ENCODE assay signal across 19 cellular contexts in genomic region chr10:30833625-30833970, GRCh38.
DNase-seq lines count a peak whose midpoint lies in the region; ATAC-seq and TF ChIP-seq lines count a peak whose summit lies in the region.
"Had no signal": no experiment of that assay in that cellular context is flagged by ENCODE, and none has a peak within 500 bp of the region (broad histone marks: within the 10 kb centered on the region; RNA-seq: fewer than 3 reads in every experiment).

No MANE protein-coding gene starts in this region.

- H3K18ac ChIP-seq in neuronal stem cell (ENCODE audit: low read length), result peak overlapping the region; percentile 89

- H2AFZ ChIP-seq in neuronal stem cell (ENCODE audit: low read length), result no peak overlapping the region

- peak overlapping the region; percentile 76 for H4K91ac ChIP-seq in neuronal stem cell (ENCODE audit: low read depth, low read length, poor library complexity)

- no peaks in the 10 kb centered on the region for H3K36me3 Mint-ChIP-seq in endothelial cell (ENCODE audit: low read depth, unreplicated experiment)
- H3K36me3 Mint-ChIP-seq: CD4-positive, alpha-beta memory T cell had no signal

- H3K79me1 ChIP-seq in neuronal stem cell (ENCODE audit: low read depth, low read length), result no peaks in the 10 kb centered on the region

- H2AK5ac ChIP-seq in neuronal stem cell (ENCODE audit: low read depth, low read length), result peak overlapping the region; percentile 72

- H3K4ac ChIP-seq in neuronal stem cell (ENCODE audit: low read length), result no peak overlapping the region

- H3K4me2 ChIP-seq in neuronal stem cell (ENCODE audit: insufficient read depth, low read length, poor library complexity, severe bottlenecking), result no peak overlapping the region

- H3K27ac Mint-ChIP-seq in endothelial cell (ENCODE audit: unreplicated experiment), result no peak overlapping the region

- 91 to 94% methylated on average over 5 of the region's 5 CpGs for WGBS in heart right ventricle, 2 donors
- WGBS in neuronal stem cell (ENCODE audit: extremely low coverage in 2 of 2, insufficient read length in 2 of 2, insufficient replicate concordance in 1 of 2), 2 donors, result no CpG with 5 or more reads among the region's 5 CpGs

- no peak for ATAC-seq in heart right ventricle
- ATAC-seq: GM12878, Panc1 had no signal

- H3K27ac ChIP-seq in cardiac muscle cell, result no peak overlapping the region
- H3K27ac ChIP-seq in heart right ventricle, result no peak overlapping the region
- peak overlapping the region; percentile 82 for H3K27ac ChIP-seq in neuronal stem cell (replicated peaks; ENCODE audit: low read length)
- H3K27ac ChIP-seq in uterus, result peak overlapping the region; percentile 33 to 42
- H3K27ac ChIP-seq in brain microvascular endothelial cell, result no peak overlapping the region
- H3K27ac ChIP-seq: 22Rv1, HL-60 had no signal

- H3K4me3 Mint-ChIP-seq in endothelial cell (ENCODE audit: unreplicated experiment), result no peak overlapping the region
- H3K4me3 Mint-ChIP-seq: CD4-positive, alpha-beta memory T cell had no signal

- H2BK12ac ChIP-seq in neuronal stem cell (ENCODE audit: low read length), result no peak overlapping the region

- no peak overlapping the region for H2BK15ac ChIP-seq in neuronal stem cell (ENCODE audit: low read length)

- peaks cover 12% of the 10 kb centered on the region for H3K4me1 ChIP-seq in cardiac muscle cell (ENCODE audit: low read depth)
- H3K4me1 ChIP-seq in heart right ventricle, result peaks cover 0 to 5% (median 3%) of the 10 kb centered on the region in 9 donors
- peaks cover 0 to 23% of the 10 kb centered on the region in 2 donors for H3K4me1 ChIP-seq in neuronal stem cell (ENCODE audit: control insufficient read depth in 2 of 2, insufficient read depth in 1 of 2, low read depth in 1 of 2, low read length in 2 of 2)
- peaks cover 4 to 5% of the 10 kb centered on the region in 2 donors for H3K4me1 ChIP-seq in uterus

- no peak overlapping the region for H3K4me3 ChIP-seq in cardiac muscle cell
- no peak overlapping the region for H3K4me3 ChIP-seq in heart right ventricle
- H3K4me3 ChIP-seq in neuronal stem cell (ENCODE audit: low read length in 2 of 2), result no peak overlapping the region
- H3K4me3 ChIP-seq in uterus, result no peak overlapping the region
- no peak overlapping the region for H3K4me3 ChIP-seq in brain microvascular endothelial cell (ENCODE audit: low read depth, low read length)
- H3K4me3 ChIP-seq: GM12878, HAP-1 had no signal

- TF ChIP-seq CTCF in cardiac muscle cell (IDR thresholded peaks at IDR 0.05; ENCODE audit: low read depth, low read length) (peak; percentile 30), heart right ventricle (IDR thresholded peaks at IDR 0.05) (no peak), endothelial cell (IDR thresholded peaks at IDR 0.05; ENCODE audit: unreplicated experiment) (peak; percentile 18), uterus (IDR thresholded peaks at IDR 0.05) (no peak), brain microvascular endothelial cell (IDR thresholded peaks at IDR 0.05; ENCODE audit: low read depth, low read length, missing control alignments) (no peak)

- TF ChIP-seq POLR2A in uterus (IDR thresholded peaks at IDR 0.05), result no peak

- in situ Hi-C loops in brain microvascular endothelial cell (cut with HindIII; ENCODE audit: low pct_ligation_motif_present, low sequenced_read_pairs), result no loop called here

- no peaks in the 10 kb centered on the region for H3K27me3 ChIP-seq in cardiac muscle cell
- no peaks in the 10 kb centered on the region for H3K27me3 ChIP-seq in heart right ventricle
- H3K27me3 ChIP-seq in neuronal stem cell (ENCODE audit: control insufficient read depth in 3 of 3, insufficient read depth in 3 of 3, low read depth in 1 of 3, low read length in 3 of 3), result no peaks in the 10 kb centered on the region
- no peaks in the 10 kb centered on the region for H3K27me3 ChIP-seq in uterus
- no peaks in the 10 kb centered on the region for H3K27me3 ChIP-seq in brain microvascular endothelial cell (replicated peaks)

- H3K9me3 ChIP-seq in cardiac muscle cell (ENCODE audit: low read depth) (no peaks in the 10 kb centered on the region), heart right ventricle (no peaks in the 10 kb centered on the region), neuronal stem cell (replicated peaks in 1 of 2; ENCODE audit: control insufficient read depth in 2 of 2, insufficient read depth in 1 of 2, low read depth in 1 of 2, low read length in 2 of 2) (peaks cover 0 to 3% of the 10 kb centered on the region in 2 donors), uterus (no peaks in the 10 kb centered on the region)
- H3K9me3 ChIP-seq: HAP-1 had no signal

- peak in 1 of 2 donors; percentile 35 for DNase-seq in cardiac muscle cell (ENCODE audit: low read depth in 1 of 2, low spot score in 1 of 2)
- DNase-seq in heart right ventricle, result no peak
- no peak for DNase-seq in endothelial cell (ENCODE audit: low spot score)
- DNase-seq in neuronal stem cell (ENCODE audit: low spot score), result no peak
- DNase-seq in uterus, result no peak
- no peak for DNase-seq in brain microvascular endothelial cell
- no peak for DNase-seq in NCI-H1694 treated with DMSO at 0.1 percent for 48 hours (lab: John Stamatoyannopoulos, UW)
- no peak for DNase-seq in NCI-H526 (lab: John Stamatoyannopoulos, UW)
- DNase-seq: CD4-positive, alpha-beta memory T cell; DMS79; NCI-H1930; NCI-H446 treated with DMSO at 0.1 percent for 48 hours; NCI-H774; Right ventricle myocardium superior had no signal

- no peak overlapping the region for H4K8ac ChIP-seq in neuronal stem cell (ENCODE audit: low read depth, low read length)

- peak overlapping the region; percentile 20 for H2BK5ac ChIP-seq in neuronal stem cell (ENCODE audit: low read length)

- peak overlapping the region; percentile 26 for H2BK120ac ChIP-seq in neuronal stem cell (ENCODE audit: low read depth, low read length)

- intact Hi-C loops in heart right ventricle (cut with DNase I) (no loop called here), uterus (cut with DNase I; ENCODE audit: low total_unique reads) (no loop called here)

- peaks cover 5% of the 10 kb centered on the region for H3K27me3 Mint-ChIP-seq in endothelial cell (ENCODE audit: unreplicated experiment)
- H3K27me3 Mint-ChIP-seq: CD4-positive, alpha-beta memory T cell had no signal

- no peak overlapping the region for H3K14ac ChIP-seq in neuronal stem cell (ENCODE audit: low read length)

- peaks cover 14% of the 10 kb centered on the region for H3K4me1 Mint-ChIP-seq in endothelial cell (ENCODE audit: unreplicated experiment)
- H3K4me1 Mint-ChIP-seq: CD4-positive, alpha-beta memory T cell had no signal

- H3K36me3 ChIP-seq in cardiac muscle cell (no peaks in the 10 kb centered on the region), heart right ventricle (peaks cover 0 to 6% (median 0%) of the 10 kb centered on the region in 9 donors), neuronal stem cell (replicated peaks in 1 of 2; ENCODE audit: control insufficient read depth in 2 of 2, insufficient read depth in 2 of 2, low read length in 2 of 2) (no peaks in the 10 kb centered on the region), uterus (no peaks in the 10 kb centered on the region), brain microvascular endothelial cell (replicated peaks) (no peaks in the 10 kb centered on the region)
- H3K36me3 ChIP-seq: HAP-1 had no signal

- no peak overlapping the region for H3K9ac ChIP-seq in neuronal stem cell (ENCODE audit: low read depth, low read length, poor library complexity)

- H3K9me3 Mint-ChIP-seq in endothelial cell (ENCODE audit: unreplicated experiment), result no peaks in the 10 kb centered on the region
- H3K9me3 Mint-ChIP-seq: CD4-positive, alpha-beta memory T cell had no signal

- H3K23ac ChIP-seq in neuronal stem cell (ENCODE audit: low read depth, low read length, poor library complexity), result no peak overlapping the region

Comparison
In these comparisons a context has a peak if more than half of its experiments do, and no peak if none do; other contexts are left out.
1. CTCF ChIP-seq: peak in cardiac muscle cell (single experiment) and endothelial cell (single experiment); none in heart right ventricle (0 of 9), uterus (0 of 4) and brain microvascular endothelial cell (single experiment).
2. H3K27ac ChIP-seq: peak in neuronal stem cell (single experiment) and uterus (2 of 2); none in cardiac muscle cell (single experiment), heart right ventricle (0 of 10) and brain microvascular endothelial cell (single experiment).